1 cellular context compared by ENCODE assay signal in genomic region chr14:101564444-101564776, GRCh38.
TF ChIP-seq lines count a peak whose summit lies in the region.

No MANE protein-coding gene starts in this region.

TF ChIP-seq in A549, 52 proteins besides CTCF, POLR2A, EP300 and RAD21 (continued from another document):
- TF ChIP-seq REST (IDR thresholded peaks at IDR 0.05) (no peak), EHMT2 (IDR thresholded peaks at IDR 0.05; ENCODE audit: low read depth) (no peak), CEBPB (IDR thresholded peaks at IDR 0.05) (no peak), ESRRA (IDR thresholded peaks at IDR 0.05; ENCODE audit: borderline replicate concordance, low read length) (no peak), USF2 (IDR thresholded peaks at IDR 0.05) (no peak), HES2 (IDR thresholded peaks at IDR 0.05) (no peak)
- TF ChIP-seq, protein P1, sequence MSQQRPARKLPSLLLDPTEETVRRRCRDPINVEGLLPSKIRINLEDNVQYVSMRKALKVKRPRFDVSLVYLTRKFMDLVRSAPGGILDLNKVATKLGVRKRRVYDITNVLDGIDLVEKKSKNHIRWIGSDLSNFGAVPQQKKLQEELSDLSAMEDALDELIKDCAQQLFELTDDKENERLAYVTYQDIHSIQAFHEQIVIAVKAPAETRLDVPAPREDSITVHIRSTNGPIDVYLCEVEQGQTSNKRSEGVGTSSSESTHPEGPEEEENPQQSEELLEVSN (IDR thresholded peaks at IDR 0.05; ENCODE audit: borderline replicate concordance, low read depth) = no peak
